In genomic region chr3:195260286-195260905, GRCh38 we compare ENCODE assay signal across 8 cellular contexts. TPM values are rescaled to one million over a fixed set of nuclear protein-coding genes. Genes with fewer than 3 reads are reported as not detected.
DNase-seq lines count a peak whose midpoint lies in the region; ATAC-seq, FAIRE-seq and TF ChIP-seq lines count a peak whose summit lies in the region.

No MANE protein-coding gene starts in this region.

- peak in 1 of 3 experiments; percentile 17; a peak in 1 of 6 replicates for TF ChIP-seq CTCF in GM12878 (IDR thresholded peaks at IDR 0.05 in 2 of 3, conservative IDR thresholded peaks at IDR 0.05 in 1 of 3; ENCODE audit: control insufficient read depth in 2 of 3, extremely low read depth in 1 of 3, insufficient read depth in 1 of 3, low read depth in 3 of 3, low read length in 3 of 3)
- no peak for TF ChIP-seq CTCF in keratinocyte (optimal IDR thresholded peaks at IDR 0.05 in 1 of 3, IDR thresholded peaks at IDR 0.05 in 1 of 3, conservative IDR thresholded peaks at IDR 0.05 in 1 of 3; ENCODE audit: extremely low read depth in 1 of 3, insufficient read depth in 2 of 3, low read length in 3 of 3)

- dilution Hi-C loops in keratinocyte (cut with MboI; ENCODE audit: extremely low pct_ligation_motif_present, low sequenced_read_pairs), result no loop called here

- peak overlapping the region; percentile 79 for H3K27ac Mint-ChIP-seq in stimulated activated effector memory CD8-positive, alpha-beta T cell treated with anti-CD3 and anti-CD28 coated beads, Interleukin-12 subunit alpha, Interleukin-12 subunit beta, amount 100 ng/mL, for 72 hours

- peak; percentile 76 for DNase-seq in NCI-H82 (lab: John Stamatoyannopoulos, UW)
- DNase-seq in NCI-H82 treated with DMSO at 0.1 percent for 48 hours (lab: John Stamatoyannopoulos, UW; ENCODE audit: unreplicated experiment), result no peak
- peak; percentile 79 for DNase-seq in NOMO-1 treated with DMSO at 0.1 percent for 48 hours (lab: John Stamatoyannopoulos, UW; ENCODE audit: unreplicated experiment)
- DNase-seq in GM12878 (ENCODE audit: low read depth, low spot score), result no peak
- no peak for DNase-seq in keratinocyte (ENCODE audit: low read depth, low spot score)
- no peak for DNase-seq in stimulated activated effector memory CD8-positive, alpha-beta T cell treated with anti-CD3 and anti-CD28 coated beads, Interleukin-12 subunit alpha, Interleukin-12 subunit beta, amount 100 ng/mL, for 72 hours (ENCODE audit: low spot score in 2 of 2)

- peak overlapping the region; percentile 86 for H2AFZ ChIP-seq in GM12878 (ENCODE audit: control insufficient read depth, low read depth, low read length)
- H2AFZ ChIP-seq in keratinocyte (ENCODE audit: control insufficient read depth, low read length), result no peak overlapping the region

- H3K9me3 Mint-ChIP-seq in stimulated activated effector memory CD8-positive, alpha-beta T cell treated with anti-CD3 and anti-CD28 coated beads, Interleukin-12 subunit alpha, Interleukin-12 subunit beta, amount 100 ng/mL, for 72 hours, result no peaks in the 10 kb centered on the region

- no peaks in the 10 kb centered on the region for H4K20me1 ChIP-seq in GM12878 (ENCODE audit: control insufficient read depth, insufficient read depth)
- peaks cover 7% of the 10 kb centered on the region for H4K20me1 ChIP-seq in keratinocyte (ENCODE audit: control insufficient read depth, extremely low read depth, insufficient read depth, low read length)

- TF ChIP-seq RAD21 in GM12878 (IDR thresholded peaks at IDR 0.05; ENCODE audit: insufficient read depth, low read depth, low read length), result no peak

- ATAC-seq in HG02938 (IDR thresholded peaks at IDR 0.05; ENCODE audit: unreplicated experiment) (peak; percentile 30), GM12878 (peak; percentile 13), GM18861 (IDR thresholded peaks at IDR 0.05; ENCODE audit: unreplicated experiment) (no peak)
- peak; percentile 48 for ATAC-seq in stimulated activated effector memory CD8-positive, alpha-beta T cell treated with anti-CD3 and anti-CD28 coated beads, Interleukin-12 subunit alpha, Interleukin-12 subunit beta, amount 100 ng/mL, for 72 hours

- RAD21 ChIA-PET in GM12878 (lab: Charles Lee; ENCODE audit: unreplicated experiment), result interaction anchor here (1.0 to 5.2 kb wide), 7 partner anchors 10 to 590 kb away, joined by 3 to 41 read pairs (median 7); partner anchors contain the start of genes LSG1 and XXYLT1

- POLR2A ChIA-PET in GM12878 (lab: Charles Lee), result interaction anchor here (1.0 to 1.8 kb wide), 3 partner anchors 10 to 588 kb away, joined by 3 to 7 read pairs (median 4); partner anchors contain the start of gene XXYLT1

- no peaks in the 10 kb centered on the region for H3K27me3 ChIP-seq in GM12878 (replicated peaks in 1 of 2; ENCODE audit: control insufficient read depth in 2 of 2, insufficient read depth in 2 of 2, low read length in 1 of 2)
- H3K27me3 ChIP-seq in keratinocyte (ENCODE audit: control insufficient read depth, extremely low read depth, insufficient read depth, low read length), result no peaks in the 10 kb centered on the region

- peaks cover 5% of the 10 kb centered on the region for H3K36me3 Mint-ChIP-seq in stimulated activated effector memory CD8-positive, alpha-beta T cell treated with anti-CD3 and anti-CD28 coated beads, Interleukin-12 subunit alpha, Interleukin-12 subunit beta, amount 100 ng/mL, for 72 hours

- 12% methylated on average over 38 of the region's 41 CpGs for WGBS in GM12878 (ENCODE audit: insufficient coverage, insufficient replicate concordance, low lambda C conversion rate, missing lambda C conversion rate)

- peaks cover 3% of the 10 kb centered on the region for H3K9me1 ChIP-seq in keratinocyte (ENCODE audit: control insufficient read depth, extremely low read depth, insufficient read depth, low read length)

- BruUV-seq in GM12878 (replicated peaks; lab: Mats Ljungman, UMichigan), result no TSS peak

- peaks cover 23% of the 10 kb centered on the region for H3K4me1 Mint-ChIP-seq in stimulated activated effector memory CD8-positive, alpha-beta T cell treated with anti-CD3 and anti-CD28 coated beads, Interleukin-12 subunit alpha, Interleukin-12 subunit beta, amount 100 ng/mL, for 72 hours

- H3K27ac ChIP-seq in GM12878 (ENCODE audit: control insufficient read depth, insufficient read depth) (peak overlapping the region; percentile 57), keratinocyte (ENCODE audit: control insufficient read depth, insufficient read depth, low read length) (no peak overlapping the region)

- in situ Hi-C loops in GM12878 (cut with MboI), result no loop called here

- peak overlapping the region; percentile 94 for H3K4me2 ChIP-seq in GM12878 (ENCODE audit: control insufficient read depth, insufficient read depth)
- H3K4me2 ChIP-seq in keratinocyte (ENCODE audit: control insufficient read depth, extremely low read depth, insufficient read depth, low read depth, low read length), result peak overlapping the region; percentile 31

- H3K36me3 ChIP-seq in GM12878 (ENCODE audit: control insufficient read depth in 2 of 2, insufficient read depth in 2 of 2, low read length in 1 of 2) (no peaks in the 10 kb centered on the region), keratinocyte (ENCODE audit: control insufficient read depth in 2 of 2, extremely low read depth in 1 of 2, insufficient read depth in 2 of 2, low read length in 2 of 2) (peaks cover 0 to 2% of the 10 kb centered on the region in 2 experiments)

- H3K4me1 ChIP-seq in GM12878 (ENCODE audit: control insufficient read depth, insufficient read depth, low read length) (peaks cover 21% of the 10 kb centered on the region), keratinocyte (ENCODE audit: control insufficient read depth, extremely low read depth, insufficient read depth, low read length) (peaks cover 19% of the 10 kb centered on the region)

- TF ChIP-seq POLR2A in GM12878 (IDR thresholded peaks at IDR 0.05; ENCODE audit: low read depth, low read length), result no peak

- no peak for FAIRE-seq in GM12878 (lab: Jason Lieb, UNC)
- no peak for FAIRE-seq in keratinocyte (lab: Jason Lieb, UNC)

- CTCF ChIA-PET in GM12878 (lab: Yijun Ruan, JAX), result interaction anchor here (0.7 to 3.9 kb wide), 11 partner anchors 10 to 589 kb away, joined by 3 to 47 read pairs (median 4); partner anchors contain the start of genes FAM43A, LSG1 and XXYLT1

- SMC1A ChIA-PET in GM12878 (lab: Charles Lee; ENCODE audit: uncharacterized antibody, unreplicated experiment), result interaction anchor here (0.7 to 3.6 kb wide), 9 partner anchors 10 to 591 kb away, joined by 3 to 34 read pairs (median 3); partner anchors contain the start of gene LSG1

- peaks cover 15% of the 10 kb centered on the region for H3K79me2 ChIP-seq in GM12878 (ENCODE audit: control insufficient read depth, insufficient read depth, low read length)
- H3K79me2 ChIP-seq in keratinocyte (ENCODE audit: control insufficient read depth, insufficient read depth, low read length), result peaks cover 5% of the 10 kb centered on the region

- TF ChIP-seq EP300 in GM12878 (IDR thresholded peaks at IDR 0.05; ENCODE audit: borderline replicate concordance in 1 of 2, control insufficient read depth in 1 of 2, low read depth in 2 of 2, low read length in 2 of 2), result no peak

- H3K9me3 ChIP-seq in GM12878 (replicated peaks; ENCODE audit: control insufficient read depth, insufficient read depth, low read length) (no peaks in the 10 kb centered on the region), keratinocyte (ENCODE audit: control insufficient read depth, low read depth, low read length) (no peaks in the 10 kb centered on the region)

- H3K4me3 ChIP-seq in GM12878 (peak overlapping the region; percentile 77), keratinocyte (ENCODE audit: control insufficient read depth in 2 of 3, extremely low read depth in 1 of 3, insufficient read depth in 2 of 3, low read depth in 1 of 3, low read length in 3 of 3) (peak overlapping the region; percentile 32 to 56 (median 50))

- peak overlapping the region; percentile 73 for H3K4me3 Mint-ChIP-seq in stimulated activated effector memory CD8-positive, alpha-beta T cell treated with anti-CD3 and anti-CD28 coated beads, Interleukin-12 subunit alpha, Interleukin-12 subunit beta, amount 100 ng/mL, for 72 hours

- H3K9ac ChIP-seq in GM12878 (ENCODE audit: control insufficient read depth, insufficient read depth, low read length), result peak overlapping the region; percentile 72
- peak overlapping the region; percentile 76 for H3K9ac ChIP-seq in keratinocyte (ENCODE audit: control insufficient read depth, extremely low read depth, insufficient read depth, low read length)

- intact Hi-C loops in GM12878 (cut with micrococcal nuclease; ENCODE audit: unreplicated experiment), result loop anchor here (1.0 to 10.0 kb wide), 5 partner anchors 154 to 926 kb away; partner anchors contain the start of gene LSG1

TF ChIP-seq in GM12878, 131 proteins besides CTCF, POLR2A, EP300 and RAD21 (continues in another document):
- no peak for TF ChIP-seq ETV6 (conservative IDR thresholded peaks at IDR 0.05 in 1 of 2, IDR thresholded peaks at IDR 0.05 in 1 of 2; ENCODE audit: borderline replicate concordance in 1 of 2, low read depth in 1 of 2)
- TF ChIP-seq NR2F1 (conservative IDR thresholded peaks at IDR 0.05), result no peak

RNA-seq across cellular contexts. Expression of gene XXYLT1, which starts 10.6 kb away (rescaled TPM):
- total RNA-seq in GM12878 (2013; cell fraction: nucleolus; rRNA removed), result 3.3 and 6.3 TPM in 2 replicates
- 13.8 and 14.2 TPM in 2 replicates for total RNA-seq in GM12878 (2014; rRNA removed)
- 7.0 and 8.4 TPM in 2 replicates for total RNA-seq in GM12878 (2014; rRNA removed; fragmentation: Illumina TruSeq; extraction: Trizol)
- total RNA-seq in GM12878 (2021), result 12.4 TPM in 2 replicates
- 2.3 TPM for polyA plus RNA-seq in GM12878 (2011; ENCODE audit: low read depth)
- 4.7 and 7.4 TPM in 2 replicates for polyA plus RNA-seq in GM12878 (2011; rRNA removed)
- 8.5 and 11.3 TPM in 2 replicates for polyA plus RNA-seq in GM12878 (2011; cell fraction: cytosol; rRNA removed)
- 4.8 and 6.5 TPM in 2 replicates for polyA plus RNA-seq in GM12878 (2011; cell fraction: nucleus; rRNA removed)
- polyA plus RNA-seq in GM12878 (2012), result 3.9 and 4.2 TPM in 2 replicates
- 8.4 and 9.0 TPM in 2 replicates for polyA plus RNA-seq in GM12878 (2014; fragmentation: Illumina TruSeq; extraction: Trizol)
- polyA plus RNA-seq in GM12878 (2014; fragmentation: Nextera tagmentation; extraction: Ambion mirVana), result 1 to 10 TPM; 1.2 to 3.2 TPM
- 10.7 and 12.1 TPM in 2 replicates for polyA plus RNA-seq in GM12878 (2014; rRNA removed)
- 10 to 100 TPM in 1 of 2 experiments, 1 to 10 TPM in 1; 9.7 to 11.2 TPM for polyA plus RNA-seq in GM12878 (2016; fragmentation: Nextera tagmentation; extraction: Ambion mirVana)
- 7.1 and 7.4 TPM in 2 replicates for polyA minus RNA-seq in GM12878 (2011; rRNA and poly(A)+ RNA removed)
- polyA minus RNA-seq in GM12878 (2011; cell fraction: cytosol; rRNA and poly(A)+ RNA removed), result 4.1 and 5.6 TPM in 2 replicates
- polyA minus RNA-seq in GM12878 (2011; cell fraction: nucleus; rRNA and poly(A)+ RNA removed), result 5.8 and 10.0 TPM in 2 replicates
- 11.1 to 16.4 TPM (median 12.6 TPM) in 3 replicates for polyA plus RNA-seq in keratinocyte
- polyA plus RNA-seq in keratinocyte (2011; ENCODE audit: low read depth), result 6.7 TPM
- polyA plus RNA-seq in keratinocyte (2011; cell fraction: cytosol; rRNA removed), result 8.6 and 10.1 TPM in 2 replicates
- polyA plus RNA-seq in keratinocyte (2011; cell fraction: nucleus; rRNA removed), result 19.3 and 21.0 TPM in 2 replicates
- 6.8 and 11.2 TPM in 2 replicates for polyA plus RNA-seq in keratinocyte (2012; ENCODE audit: low replicate concordance)
- 8.8 to 30.0 TPM (median 9.0 TPM) in 3 replicates for polyA minus RNA-seq in keratinocyte
- polyA minus RNA-seq in keratinocyte (2011; cell fraction: cytosol; rRNA and poly(A)+ RNA removed), result 16.7 TPM
- 20.3 and 24.7 TPM in 2 replicates for polyA minus RNA-seq in keratinocyte (2011; cell fraction: nucleus; rRNA and poly(A)+ RNA removed)

Comparison
In these comparisons a context has a peak if more than half of its experiments do, and no peak if none do; other contexts are left out.
1. DNase-seq: peak in NCI-H82 (single experiment) and NOMO-1 treated with DMSO at 0.1 percent for 48 hours (single experiment); none in NCI-H82 treated with DMSO at 0.1 percent for 48 hours (single experiment), GM12878 (single experiment), keratinocyte (single experiment) and stimulated activated effector memory CD8-positive, alpha-beta T cell treated with anti-CD3 and anti-CD28 coated beads, Interleukin-12 subunit alpha, Interleukin-12 subunit beta, amount 100 ng/mL, for 72 hours (0 of 2).